25 cellular contexts compared by ENCODE assay signal in genomic region chr9:87305123-87305522, GRCh38.
"Had no signal": no experiment of that assay in that cellular context is flagged by ENCODE, and none has a peak within 500 bp of the region (broad histone marks: within the 10 kb centered on the region; RNA-seq: fewer than 3 reads in every experiment).

No MANE protein-coding gene starts in this region.

- DNase-seq: activated CD4-positive, alpha-beta T cell treated with anti-CD3 and anti-CD28 coated beads for 4 hours; activated CD4-positive, alpha-beta T cell treated with anti-CD3 and anti-CD28 coated beads, Interleukin-2, amount 50 U/mL, for 48 hours; activated CD4-positive, CD25-positive, alpha-beta regulatory T cell; activated CD8-positive, alpha-beta memory T cell treated with anti-CD3 and anti-CD28 coated beads for 24 hours; activated effector memory CD4-positive, alpha-beta T cell treated with anti-CD3 and anti-CD28 coated beads, Interleukin-2, amount 50 U/mL, for 16 hours; activated naive CD4-positive, alpha-beta T cell treated with anti-CD3 and anti-CD28 coated beads for 36 hours; activated naive CD8-positive, alpha-beta T cell treated with anti-CD3 and anti-CD28 coated beads, Interleukin-2, amount 10 ng/mL, durations not matched to agents 7 days and 5 days; dermis blood vessel endothelial cell; effector CD4-positive, alpha-beta T cell; esophagus squamous epithelium; foreskin melanocyte; islet precursor cell; mammary epithelial cell; midbrain; naive thymus-derived CD4-positive, alpha-beta T cell; psoas muscle; stimulated activated CD4-positive, alpha-beta T cell treated with anti-CD3 and anti-CD28 coated beads, Interleukin-15, amount 100 ng/mL, for 24 hours; stimulated activated CD4-positive, alpha-beta T cell treated with anti-CD3 and anti-CD28 coated beads, Interleukin-2, amount 100 ng/mL, for 24 hours; stimulated activated naive B cell treated with anti-CD40 and anti-IgM and Interleukin-4, amounts not matched to agents 10 μg/mL and 1 μg/mL and 100 μg/mL, for 72 hours; stomach had no signal

- H3K36me3 ChIP-seq: esophagus squamous epithelium, neutrophil, pancreas, stomach, tibial nerve had no signal

- H3K9me3 ChIP-seq: esophagus squamous epithelium, neutrophil, pancreas, psoas muscle, stomach, tibial nerve had no signal

- H3K4me1 Mint-ChIP-seq: activated naive CD8-positive, alpha-beta T cell treated with anti-CD3 and anti-CD28 coated beads, Interleukin-2, amount 10 ng/mL, durations not matched to agents 7 days and 5 days; central memory CD8-positive, alpha-beta T cell; naive thymus-derived CD4-positive, alpha-beta T cell; stimulated activated naive B cell treated with anti-CD40 and anti-IgM and Interleukin-4, amounts not matched to agents 10 μg/mL and 1 μg/mL and 100 μg/mL, for 72 hours had no signal

- H3K27me3 ChIP-seq: esophagus squamous epithelium, neutrophil, pancreas, stomach, tibial nerve had no signal

- H3K9me3 Mint-ChIP-seq: activated naive CD4-positive, alpha-beta T cell treated with anti-CD3 and anti-CD28 coated beads for 36 hours; activated naive CD8-positive, alpha-beta T cell treated with anti-CD3 and anti-CD28 coated beads, Interleukin-2, amount 10 ng/mL, durations not matched to agents 7 days and 5 days; central memory CD8-positive, alpha-beta T cell; naive thymus-derived CD4-positive, alpha-beta T cell; stimulated activated naive B cell treated with anti-CD40 and anti-IgM and Interleukin-4, amounts not matched to agents 10 μg/mL and 1 μg/mL and 100 μg/mL, for 72 hours had no signal

- ATAC-seq: naive thymus-derived CD4-positive, alpha-beta T cell; pancreas; psoas muscle; stimulated activated naive B cell treated with anti-CD40 and anti-IgM and Interleukin-4, amounts not matched to agents 10 μg/mL and 1 μg/mL and 100 μg/mL, for 72 hours had no signal

- H3K36me3 Mint-ChIP-seq: activated naive CD8-positive, alpha-beta T cell treated with anti-CD3 and anti-CD28 coated beads, Interleukin-2, amount 10 ng/mL, durations not matched to agents 7 days and 5 days; naive thymus-derived CD4-positive, alpha-beta T cell; stimulated activated naive B cell treated with anti-CD40 and anti-IgM and Interleukin-4, amounts not matched to agents 10 μg/mL and 1 μg/mL and 100 μg/mL, for 72 hours had no signal

- H3K4me1 ChIP-seq: esophagus squamous epithelium, pancreas, psoas muscle, stomach, tibial nerve had no signal

- H3K27ac ChIP-seq: epithelial cell of prostate, esophagus squamous epithelium, neutrophil, pancreas, psoas muscle, stomach, tibial nerve had no signal

- H3K4me3 Mint-ChIP-seq: activated naive CD4-positive, alpha-beta T cell treated with anti-CD3 and anti-CD28 coated beads for 36 hours; activated naive CD8-positive, alpha-beta T cell treated with anti-CD3 and anti-CD28 coated beads, Interleukin-2, amount 10 ng/mL, durations not matched to agents 7 days and 5 days; central memory CD8-positive, alpha-beta T cell; naive thymus-derived CD4-positive, alpha-beta T cell; stimulated activated naive B cell treated with anti-CD40 and anti-IgM and Interleukin-4, amounts not matched to agents 10 μg/mL and 1 μg/mL and 100 μg/mL, for 72 hours had no signal

- H3K27ac Mint-ChIP-seq: activated naive CD4-positive, alpha-beta T cell treated with anti-CD3 and anti-CD28 coated beads for 36 hours; activated naive CD8-positive, alpha-beta T cell treated with anti-CD3 and anti-CD28 coated beads, Interleukin-2, amount 10 ng/mL, durations not matched to agents 7 days and 5 days; naive thymus-derived CD4-positive, alpha-beta T cell; stimulated activated naive B cell treated with anti-CD40 and anti-IgM and Interleukin-4, amounts not matched to agents 10 μg/mL and 1 μg/mL and 100 μg/mL, for 72 hours had no signal

- H3K4me3 ChIP-seq: esophagus squamous epithelium, pancreas, psoas muscle, stomach, tibial nerve had no signal
